Comparison of ENCODE assay signal across 22 cellular contexts in the genomic region with DNA sequence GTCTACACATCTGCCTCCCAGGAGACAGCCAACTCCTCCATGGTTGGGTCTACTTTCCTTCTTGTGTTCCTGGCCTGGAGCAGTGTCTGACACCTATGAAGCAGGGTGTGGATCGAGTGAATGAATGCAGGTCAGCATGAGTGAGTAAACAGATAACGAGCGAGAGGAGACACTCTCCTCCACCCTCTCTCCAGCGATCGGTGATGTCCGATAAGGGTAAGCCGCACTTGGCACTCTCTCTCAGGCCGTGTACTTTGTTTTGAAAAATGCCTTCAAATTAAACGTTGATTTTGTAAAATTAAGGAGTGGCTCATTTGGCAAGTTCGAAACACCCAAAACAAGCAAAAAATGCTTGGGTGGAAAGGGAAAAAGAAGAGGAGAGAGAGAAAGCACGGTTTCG. TPM values are rescaled to one million over a fixed set of nuclear protein-coding genes. Genes with fewer than 3 reads are reported as not detected.
A peak's percentile ranks its signal among the peaks of the same experiment; 100 is the strongest.
DNase-seq lines count a peak whose midpoint lies in the region; ATAC-seq, FAIRE-seq and TF ChIP-seq lines count a peak whose summit lies in the region.
"Had no signal": no experiment of that assay in that cellular context is flagged by ENCODE, and none has a peak within 500 bp of the region (broad histone marks: within the 10 kb centered on the region; RNA-seq: fewer than 3 reads in every experiment).

No MANE protein-coding gene starts in this region.

- 93% methylated on average over 3 of the region's 12 CpGs; no CpG with 5 or more reads in 1 of the 2 experiments for WGBS in IMR-90 (ENCODE audit: extremely low coverage in 2 of 2, insufficient read length in 1 of 2), 2 experiments
- WGBS in sigmoid colon, 2 donors: 86 to 92% methylated on average over 12 of the region's 12 CpGs

- no peak for TF ChIP-seq CTCF in IMR-90 (conservative IDR thresholded peaks at IDR 0.05; ENCODE audit: low read depth, low read length)
- TF ChIP-seq CTCF in bronchial epithelial cell (IDR thresholded peaks at IDR 0.05; ENCODE audit: insufficient read depth, low read length, severe bottlenecking): no peak
- TF ChIP-seq CTCF in sigmoid colon (IDR thresholded peaks at IDR 0.05): no peak
- TF ChIP-seq CTCF in lower lobe of right lung (IDR thresholded peaks at IDR 0.05): no peak

- no peak overlapping the region for H3K23ac ChIP-seq in IMR-90 (ENCODE audit: low read depth, low read length)

- H3K27me3 Mint-ChIP-seq in activated CD4-positive, alpha-beta T cell treated with anti-CD3 and anti-CD28 coated beads, Interleukin-2, amount 10 ng/mL, durations not matched to agents 7 days and 5 days: peaks cover 22% of the 10 kb centered on the region

- no peak overlapping the region for H3K4me3 Mint-ChIP-seq in activated CD4-positive, alpha-beta T cell treated with anti-CD3 and anti-CD28 coated beads, Interleukin-2, amount 10 ng/mL, durations not matched to agents 7 days and 5 days
- H3K4me3 Mint-ChIP-seq: GM23338 had no signal

- H3K36me3 ChIP-seq in IMR-90 (ENCODE audit: control insufficient read depth, insufficient read depth, low read length) (no peaks in the 10 kb centered on the region), bronchial epithelial cell (ENCODE audit: control insufficient read depth, insufficient read depth, low read length) (no peaks in the 10 kb centered on the region), sigmoid colon (no peaks in the 10 kb centered on the region), lower lobe of right lung (no peaks in the 10 kb centered on the region)
- H3K36me3 ChIP-seq: BLaER1 treated with 17β-estradiol and CSF1 and Interleukin-3, amounts not matched to agents 10 nM and 100 nM; MG63 had no signal

- H4K20me1 ChIP-seq in IMR-90 (ENCODE audit: insufficient read depth, low read length): peaks cover 10% of the 10 kb centered on the region
- H4K20me1 ChIP-seq: BLaER1 treated with 17β-estradiol and CSF1 and Interleukin-3, amounts not matched to agents 10 nM and 100 nM had no signal

- no peak overlapping the region for H4K8ac ChIP-seq in IMR-90 (ENCODE audit: low read depth in 2 of 2, low read length in 2 of 2)

- no peak overlapping the region for H2AFZ ChIP-seq in IMR-90 (replicated peaks; ENCODE audit: low read length, poor library complexity)
- H2AFZ ChIP-seq: GM23338 had no signal

- H3K27me3 ChIP-seq in IMR-90 (ENCODE audit: control insufficient read depth, insufficient read depth, low read length) (peaks cover 37% of the 10 kb centered on the region), bronchial epithelial cell (ENCODE audit: control insufficient read depth, insufficient read depth, low read length) (peaks cover 5% of the 10 kb centered on the region), sigmoid colon (peaks cover 0 to 25% (median 0%) of the 10 kb centered on the region in 3 donors), lower lobe of right lung (ENCODE audit: low read depth) (no peaks in the 10 kb centered on the region)
- H3K27me3 ChIP-seq: MG63 had no signal

- H3K4me3 ChIP-seq in IMR-90 (ENCODE audit: insufficient read depth, low read depth, low read length) (no peak overlapping the region), bronchial epithelial cell (ENCODE audit: low read depth, low read length) (no peak overlapping the region), sigmoid colon (no peak overlapping the region), lower lobe of right lung (no peak overlapping the region)
- H3K4me3 ChIP-seq: BLaER1 treated with 17β-estradiol and CSF1 and Interleukin-3, amounts not matched to agents 10 nM and 100 nM; GM23338; MG63 had no signal

- CTCF ChIA-PET in activated CD4-positive, alpha-beta T cell treated with anti-CD3 and anti-CD28 coated beads, Interleukin-2, amount 10 ng/mL, durations not matched to agents 7 days and 5 days (lab: Charles Lee): no interaction called here
- CTCF ChIA-PET in IMR-90 (lab: Yijun Ruan, JAX): no interaction called here

- no peak overlapping the region for H3K27ac ChIP-seq in IMR-90 (ENCODE audit: insufficient read depth, low read length)
- no peak overlapping the region for H3K27ac ChIP-seq in sigmoid colon
- H3K27ac ChIP-seq in lower lobe of right lung: no peak overlapping the region
- H3K27ac ChIP-seq: BLaER1 treated with 17β-estradiol and CSF1 and Interleukin-3, amounts not matched to agents 10 nM and 100 nM; RWPE1 had no signal

- H3K14ac ChIP-seq in IMR-90 (replicated peaks; ENCODE audit: low read depth, low read length): no peak overlapping the region

- peaks cover 20% of the 10 kb centered on the region for H3K4me1 ChIP-seq in IMR-90 (ENCODE audit: control insufficient read depth, insufficient read depth, low read length)
- H3K4me1 ChIP-seq in sigmoid colon: no peaks in the 10 kb centered on the region
- H3K4me1 ChIP-seq in lower lobe of right lung: peaks cover 15% of the 10 kb centered on the region
- H3K4me1 ChIP-seq: Caco-2 had no signal

- no peaks in the 10 kb centered on the region for H3K9me3 Mint-ChIP-seq in activated CD4-positive, alpha-beta T cell treated with anti-CD3 and anti-CD28 coated beads, Interleukin-2, amount 10 ng/mL, durations not matched to agents 7 days and 5 days

- no peak overlapping the region for H2BK20ac ChIP-seq in IMR-90 (ENCODE audit: low read depth, low read length)

- no peak overlapping the region for H3K4ac ChIP-seq in IMR-90 (ENCODE audit: low read depth, low read length)

- BruUV-seq in IMR-90 (replicated peaks; lab: Mats Ljungman, UMichigan): no TSS peak

- TF ChIP-seq EP300 in sigmoid colon (IDR thresholded peaks at IDR 0.05): no peak

- H2AK5ac ChIP-seq in IMR-90 (ENCODE audit: low read depth, low read length): peak overlapping the region; percentile 13; the same call in 1 of the 2 replicates

- TF ChIP-seq RAD21 in IMR-90 (IDR thresholded peaks at IDR 0.05; ENCODE audit: low read length): no peak

- H3K4me1 Mint-ChIP-seq in activated CD4-positive, alpha-beta T cell treated with anti-CD3 and anti-CD28 coated beads, Interleukin-2, amount 10 ng/mL, durations not matched to agents 7 days and 5 days: peaks cover 46% of the 10 kb centered on the region

- no peak for ATAC-seq in IMR-90 (ENCODE audit: low read depth)
- no peak for ATAC-seq in lower lobe of right lung
- ATAC-seq: GM23338, PC-3 had no signal

- no peak overlapping the region for H2AK9ac ChIP-seq in IMR-90 (replicated peaks; ENCODE audit: low read depth, low read length, poor library complexity)

- no peak overlapping the region for H4K91ac ChIP-seq in IMR-90 (ENCODE audit: insufficient read depth, low read depth, low read length)

- peaks cover 28% of the 10 kb centered on the region for H3K9me1 ChIP-seq in IMR-90 (ENCODE audit: insufficient read depth, low read length)

- no peak overlapping the region for H3K18ac ChIP-seq in IMR-90 (ENCODE audit: low read depth, low read length)

- peak overlapping the region; percentile 6 for H3K27ac Mint-ChIP-seq in activated CD4-positive, alpha-beta T cell treated with anti-CD3 and anti-CD28 coated beads, Interleukin-2, amount 10 ng/mL, durations not matched to agents 7 days and 5 days
- H3K27ac Mint-ChIP-seq: GM23338 had no signal

- in situ Hi-C loops in IMR-90 (cut with MboI; ENCODE audit: low sequenced_read_pairs): no loop called here

- POLR2A ChIA-PET in activated CD4-positive, alpha-beta T cell treated with anti-CD3 and anti-CD28 coated beads, Interleukin-2, amount 10 ng/mL, durations not matched to agents 7 days and 5 days (lab: Charles Lee): no interaction called here
- POLR2A ChIA-PET in IMR-90 (lab: Charles Lee; ENCODE audit: unreplicated experiment): no interaction called here

- no peak for DNase-seq in activated CD4-positive, alpha-beta T cell treated with anti-CD3 and anti-CD28 coated beads, Interleukin-2, amount 10 ng/mL, durations not matched to agents 7 days and 5 days
- no peak for DNase-seq in activated CD4-positive, alpha-beta T cell treated with anti-CD3 and anti-CD28 coated beads, Interleukin-2, amount 50 U/mL, for 48 hours
- DNase-seq in IMR-90: no peak
- no peak for DNase-seq in bronchial epithelial cell (ENCODE audit: low read depth)
- peak; percentile 39 for DNase-seq in sigmoid colon
- DNase-seq in lower lobe of right lung: no peak
- no peak for DNase-seq in cerebellar cortex (ENCODE audit: low spot score)
- DNase-seq: Caco-2, DMS153, EL, Karpas-422, MG63, NCI-H1092, NCI-H146, NCI-H2081, NCI-H510A treated with DMSO at 0.1 percent for 48 hours, NCI-H82, PC-3 had no signal

- H4K5ac ChIP-seq in IMR-90 (ENCODE audit: low read depth, low read length): no peak overlapping the region

- no peak overlapping the region for H3K56ac ChIP-seq in IMR-90 (ENCODE audit: extremely low read depth, insufficient read depth, low read length)

- H3K9me3 ChIP-seq in IMR-90 (ENCODE audit: control insufficient read depth, insufficient read depth, low read length): no peaks in the 10 kb centered on the region
- no peaks in the 10 kb centered on the region for H3K9me3 ChIP-seq in sigmoid colon
- H3K9me3 ChIP-seq in lower lobe of right lung: no peaks in the 10 kb centered on the region
- H3K9me3 ChIP-seq: BLaER1 treated with 17β-estradiol and CSF1 and Interleukin-3, amounts not matched to agents 10 nM and 100 nM; Caco-2; MG63 had no signal

- H3K9ac ChIP-seq in IMR-90 (ENCODE audit: low read depth, low read length): no peak overlapping the region
- H3K9ac ChIP-seq: BLaER1 treated with 17β-estradiol and CSF1 and Interleukin-3, amounts not matched to agents 10 nM and 100 nM had no signal

- H2BK120ac ChIP-seq in IMR-90 (ENCODE audit: low read depth, low read length): no peak overlapping the region

- no peak for TF ChIP-seq POLR2A in IMR-90 (IDR thresholded peaks at IDR 0.05; ENCODE audit: low read depth, low read length)
- no peak for TF ChIP-seq POLR2A in sigmoid colon (IDR thresholded peaks at IDR 0.05)

- no peaks in the 10 kb centered on the region for H3K79me1 ChIP-seq in IMR-90 (ENCODE audit: low read depth in 1 of 2, low read length in 2 of 2)

- peak; percentile 66 for FAIRE-seq in bronchial epithelial cell (lab: Jason Lieb, UNC)
- FAIRE-seq: A204.1 had no signal

- no peak overlapping the region for H2BK15ac ChIP-seq in IMR-90 (ENCODE audit: low read depth, low read length)

- H3K36me3 Mint-ChIP-seq in activated CD4-positive, alpha-beta T cell treated with anti-CD3 and anti-CD28 coated beads, Interleukin-2, amount 10 ng/mL, durations not matched to agents 7 days and 5 days (ENCODE audit: low read depth): no peaks in the 10 kb centered on the region

- dilution Hi-C loops in IMR-90 (cut with HindIII; ENCODE audit: low sequenced_read_pairs, unreplicated experiment): no loop called here

- intact Hi-C loops in IMR-90 (cut with micrococcal nuclease): no loop called here
- intact Hi-C loops in sigmoid colon (cut with DNase I): no loop called here
- intact Hi-C loops in lower lobe of right lung (cut with DNase I): no loop called here

- no peak overlapping the region for H3K4me2 ChIP-seq in IMR-90 (ENCODE audit: low read depth, low read length)
- H3K4me2 ChIP-seq: BLaER1 treated with 17β-estradiol and CSF1 and Interleukin-3, amounts not matched to agents 10 nM and 100 nM had no signal

- H2BK5ac ChIP-seq in IMR-90 (ENCODE audit: low read depth, low read length, poor library complexity, severe bottlenecking): no peak overlapping the region

RNA-seq across cellular contexts. Expression of a gene that starts 43.8 kb away (rescaled TPM):
- under 1 TPM; 0.15 to 0.20 TPM for total RNA-seq in activated CD4-positive, alpha-beta T cell treated with anti-CD3 and anti-CD28 coated beads, Interleukin-2, amount 10 ng/mL, durations not matched to agents 7 days and 5 days
- total RNA-seq in IMR-90 (2012; rRNA removed): not detected in 2 replicates
- polyA plus RNA-seq in IMR-90 (2012; rRNA removed): not detected in 2 replicates
- not detected in 2 replicates for polyA plus RNA-seq in IMR-90 (2012; cell fraction: cytosol; rRNA removed)
- polyA plus RNA-seq in IMR-90 (2012; cell fraction: nucleus; rRNA removed; ENCODE audit: low replicate concordance): not detected in 2 replicates
- not detected in 2 replicates for total RNA-seq in bronchial epithelial cell
- total RNA-seq in sigmoid colon: not detected
- not detected for polyA plus RNA-seq in sigmoid colon
- not detected for total RNA-seq in lower lobe of right lung
- total RNA-seq: Caco-2, PC-3 had no signal
